Comparison of ENCODE assay signal across 16 cellular contexts in the genomic region with DNA sequence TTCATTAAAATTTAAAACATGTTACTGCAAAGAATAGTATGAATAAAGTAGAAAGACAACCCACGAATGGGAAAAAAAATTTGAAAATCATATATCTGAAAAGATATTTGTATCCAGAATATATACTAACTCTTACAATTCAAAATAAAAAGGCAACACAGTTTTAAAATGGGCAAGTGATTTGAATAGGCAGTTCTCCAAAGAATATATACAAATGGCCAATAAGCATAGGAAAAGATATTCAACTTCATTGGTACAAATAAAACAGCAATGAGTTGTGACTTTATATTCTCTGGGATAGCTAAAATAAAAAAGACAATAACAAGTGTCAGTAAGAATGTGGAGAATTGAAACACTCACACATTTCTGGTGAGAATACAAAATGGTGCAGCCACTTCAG. TPM values are rescaled to one million over a fixed set of nuclear protein-coding genes. Genes with fewer than 3 reads are reported as not detected.
DNase-seq lines count a peak whose midpoint lies in the region; ATAC-seq, FAIRE-seq and TF ChIP-seq lines count a peak whose summit lies in the region.
"Had no signal": no experiment of that assay in that cellular context is flagged by ENCODE, and none has a peak within 500 bp of the region (broad histone marks: within the 10 kb centered on the region; RNA-seq: fewer than 3 reads in every experiment).

No MANE protein-coding gene starts in this region.

- 77% methylated on average over 1 of the region's 1 CpG for WGBS in prostate gland

- H4K20me1 ChIP-seq in Karpas-422 (ENCODE audit: insufficient read depth, low read depth, low read length) (no peaks in the 10 kb centered on the region), PC-3 (ENCODE audit: low read length) (no peaks in the 10 kb centered on the region)

- H3K4me2 ChIP-seq in Karpas-422 (ENCODE audit: low read depth, low read length, poor library complexity, severe bottlenecking): peak overlapping the region; percentile 47
- peak overlapping the region; percentile 46 for H3K4me2 ChIP-seq in PC-3 (ENCODE audit: low read length)

- POLR2A ChIA-PET in PC-3 (lab: Charles Lee; ENCODE audit: unreplicated experiment): no interaction called here

- TF ChIP-seq CTCF in PC-3 (conservative IDR thresholded peaks at IDR 0.05; ENCODE audit: low read depth, low read length): no peak
- no peak for TF ChIP-seq CTCF in prostate gland (IDR thresholded peaks at IDR 0.05)

- H3K4me1 ChIP-seq in Karpas-422 (ENCODE audit: low read length) (peaks cover 4% of the 10 kb centered on the region; the same call in 1 of the 2 replicates), PC-3 (ENCODE audit: insufficient read depth, low read length) (peaks cover 13% of the 10 kb centered on the region; the same call in 1 of the 2 replicates), prostate gland (replicated peaks) (no peaks in the 10 kb centered on the region)
- H3K4me1 ChIP-seq: BE2C had no signal

- H3K4me3 ChIP-seq in Karpas-422 (ENCODE audit: low read length) (peak overlapping the region; percentile 34; the same call in 1 of the 2 replicates), PC-3 (ENCODE audit: low read length) (no peak overlapping the region), prostate gland (no peak overlapping the region)
- H3K4me3 ChIP-seq: GM12878 had no signal

- H3K9me2 ChIP-seq in Karpas-422 (replicated peaks; ENCODE audit: insufficient read depth, low read length) (no peaks in the 10 kb centered on the region), PC-3 (replicated peaks; ENCODE audit: low read length) (no peaks in the 10 kb centered on the region)

- FAIRE-seq in GM12891 (lab: Jason Lieb, UNC): peak; percentile 5

- peak overlapping the region; percentile 4; the same call in 1 of the 2 replicates for H2AFZ ChIP-seq in Karpas-422 (ENCODE audit: low read length)
- peak overlapping the region; percentile 51; the same call in 1 of the 2 replicates for H2AFZ ChIP-seq in PC-3 (ENCODE audit: low read length)

- BruUV-seq in PC-3 (replicated peaks; lab: Mats Ljungman, UMichigan): no TSS peak

- intact Hi-C loops in PC-3 (cut with micrococcal nuclease) (loop anchor here (1.0 kb wide), 2 partner anchors 57 to 89 kb away; no protein-coding TSS in a partner anchor), prostate gland (cut with DNase I) (no loop called here)

- H3K9ac ChIP-seq in Karpas-422 (ENCODE audit: low read length): 0 out of 2 replicates have a peak overlapping the region, but pooled peaks have one; percentile 6
- no peak overlapping the region for H3K9ac ChIP-seq in PC-3 (ENCODE audit: low read length)

- no peaks in the 10 kb centered on the region for H3K9me3 ChIP-seq in Karpas-422 (ENCODE audit: low read length)
- no peaks in the 10 kb centered on the region for H3K9me3 ChIP-seq in PC-3 (ENCODE audit: low read length)
- no peaks in the 10 kb centered on the region for H3K9me3 ChIP-seq in prostate gland

- H3F3A ChIP-seq in PC-3 (ENCODE audit: low read length, unreplicated experiment): no peaks in the 10 kb centered on the region

- H3K36me3 ChIP-seq in Karpas-422 (ENCODE audit: insufficient read depth, low read length) (no peaks in the 10 kb centered on the region), PC-3 (ENCODE audit: low read depth, low read length) (no peaks in the 10 kb centered on the region), prostate gland (no peaks in the 10 kb centered on the region)
- H3K36me3 ChIP-seq: BE2C had no signal

- CTCF ChIA-PET in PC-3 (lab: Charles Lee): interaction anchor here (0.7 to 1.5 kb wide), 3 partner anchors 8 to 323 kb away, joined by 4 to 13 read pairs (median 4); no protein-coding TSS in a partner anchor

- H3K79me2 ChIP-seq in Karpas-422 (ENCODE audit: low read length): no peaks in the 10 kb centered on the region
- H3K79me2 ChIP-seq in PC-3 (ENCODE audit: low read length): no peaks in the 10 kb centered on the region

- no peaks in the 10 kb centered on the region; the same call in 1 of the 2 replicates for H3K27me3 ChIP-seq in Karpas-422 (ENCODE audit: low read length)
- H3K27me3 ChIP-seq in PC-3 (ENCODE audit: low read length): no peaks in the 10 kb centered on the region
- no peaks in the 10 kb centered on the region for H3K27me3 ChIP-seq in prostate gland (replicated peaks; ENCODE audit: insufficient read depth)
- H3K27me3 ChIP-seq: BE2C had no signal

- DNase-seq in GM12891 (ENCODE audit: insufficient read length, low spot score): no peak
- DNase-seq in Karpas-422: no peak
- no peak for DNase-seq in PC-3
- no peak for DNase-seq in NCI-H1694 treated with DMSO at 0.1 percent for 48 hours (lab: John Stamatoyannopoulos, UW)
- no peak for DNase-seq in prostate gland (ENCODE audit: low spot score)
- no peak for DNase-seq in NCI-H524 treated with DMSO at 0.1 percent for 48 hours (lab: John Stamatoyannopoulos, UW)
- DNase-seq: DMS 273 treated with DMSO at 0.1 percent for 48 hours, GOT3 had no signal

- TF ChIP-seq POLR2A in GM12891 (IDR thresholded peaks at IDR 0.05; ENCODE audit: low read depth, low read length): no peak
- no peak for TF ChIP-seq POLR2A in prostate gland (IDR thresholded peaks at IDR 0.05)

- H3K27ac ChIP-seq in Karpas-422 (ENCODE audit: low read length): no peak overlapping the region
- H3K27ac ChIP-seq in PC-3 (ENCODE audit: low read length): no peak overlapping the region
- H3K27ac ChIP-seq in prostate gland: no peak overlapping the region

- no peak for ATAC-seq in PC-3

TF ChIP-seq in GM12891, 5 proteins besides CTCF, POLR2A, EP300 and RAD21:
- TF ChIP-seq SPI1 (IDR thresholded peaks at IDR 0.05; ENCODE audit: low read depth, low read length) (no peak), PAX5 (IDR thresholded peaks at IDR 0.05; ENCODE audit: insufficient read depth, low read length, severe bottlenecking) (no peak), TAF1 (IDR thresholded peaks at IDR 0.05; ENCODE audit: low read depth, low read length) (no peak), POLR2AphosphoS5 (IDR thresholded peaks at IDR 0.05; ENCODE audit: low read depth, low read length) (no peak), POU2F2 (IDR thresholded peaks at IDR 0.05; ENCODE audit: low read depth, low read length) (no peak)

RNA-seq across cellular contexts. Expression of a gene that starts 41.6 kb away (rescaled TPM):
- polyA plus RNA-seq in GM12891 (2012; ENCODE audit: low read depth, missing spikeins): not detected
- total RNA-seq in Karpas-422 (2014; rRNA removed; shearing (Covaris generic); ENCODE audit: low replicate concordance): not detected in 2 replicates
- 0.23 TPM in 1 of 2 replicates, not detected in the other for total RNA-seq in PC-3 (2014; rRNA removed)
- total RNA-seq in prostate gland: 1 to 10 TPM in 1 of 2 donors, under 1 TPM in 1; 0.85 to 2.0 TPM
- total RNA-seq: A172; CD4-positive, CD25-positive, alpha-beta regulatory T cell; CD8-positive, alpha-beta memory T cell; G401; GM12878; HepG2 had no signal
- polyA plus RNA-seq: CD4-positive, CD25-positive, alpha-beta regulatory T cell; CD8-positive, alpha-beta memory T cell; GM12878; HepG2; IgD-negative memory B cell had no signal
